Comparison of ENCODE assay signal across 10 cellular contexts in the genomic region with DNA sequence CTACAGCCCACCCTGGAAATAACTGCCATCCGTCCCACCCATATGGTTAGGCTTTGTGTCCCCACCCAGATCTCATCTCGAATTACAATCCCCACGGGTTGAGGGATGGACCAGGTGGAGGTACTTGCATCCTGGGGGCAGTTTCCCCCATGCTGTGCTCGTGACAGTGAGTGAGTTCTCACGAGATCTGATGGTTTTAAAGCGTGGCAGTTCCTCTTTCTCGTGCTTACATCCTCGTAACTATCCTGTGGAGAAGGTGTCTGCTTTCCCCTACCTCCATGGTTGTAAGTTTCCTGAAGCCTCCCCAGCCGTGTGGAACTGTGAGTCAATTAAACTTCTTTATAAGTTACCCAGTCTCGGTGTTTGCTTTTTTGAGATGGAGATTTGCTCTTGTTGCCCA. TPM values are rescaled to one million over a fixed set of nuclear protein-coding genes. Genes with fewer than 3 reads are reported as not detected.
DNase-seq lines count a peak whose midpoint lies in the region; ATAC-seq, FAIRE-seq and TF ChIP-seq lines count a peak whose summit lies in the region.
"Not testable (repeated sequence)": the region's sequence is repeated elsewhere in the genome, so short reads cannot be mapped to it uniquely, and the experiment has no call there.
"Had no signal": no experiment of that assay in that cellular context is flagged by ENCODE, and none has a peak within 500 bp of the region (broad histone marks: within the 10 kb centered on the region; RNA-seq: fewer than 3 reads in every experiment).

No MANE protein-coding gene starts in this region.

- in situ Hi-C loops in GM12878 (cut with MboI); K562 (cut with MboI): not testable (repeated sequence)

- CTCF ChIA-PET in activated B cell treated with CpG ODN at 0.5 μM for 24 hours (lab: Charles Lee); GM12878 (lab: Yijun Ruan, JAX); K562 (lab: Yijun Ruan, JAX; ENCODE audit: low intra/inter-chr PET ratio); naive thymus-derived CD4-positive, alpha-beta T cell (lab: Charles Lee): not testable (repeated sequence)

- not testable (repeated sequence) for H3K4me3 Mint-ChIP-seq in activated B cell treated with CpG ODN at 0.5 μM for 24 hours; memory B cell; naive thymus-derived CD4-positive, alpha-beta T cell; stimulated activated memory B cell treated with anti-CD40 and anti-IgM and Interleukin-4, amounts not matched to agents 10 μg/mL and 1 μg/mL and 100 μg/mL, for 72 hours; stimulated activated naive B cell treated with anti-CD40 and anti-IgM and Interleukin-4, amounts not matched to agents 10 μg/mL and 1 μg/mL and 100 μg/mL, for 72 hours

- not testable (repeated sequence) for H3K79me2 ChIP-seq in GM12878 (ENCODE audit: control insufficient read depth, insufficient read depth, low read length); K562 (ENCODE audit: control insufficient read depth, insufficient read depth, low read length)

- TF ChIP-seq CTCF in activated B cell treated with CpG ODN at 0.5 μM for 24 hours (IDR thresholded peaks at IDR 0.05); GM12878 (IDR thresholded peaks at IDR 0.05 in 2 of 3, conservative IDR thresholded peaks at IDR 0.05 in 1 of 3; ENCODE audit: control insufficient read depth in 2 of 3, extremely low read depth in 1 of 3, insufficient read depth in 1 of 3, low read depth in 3 of 3, low read length in 3 of 3); K562 (IDR thresholded peaks at IDR 0.05 in 2 of 3, conservative IDR thresholded peaks at IDR 0.05 in 1 of 3; ENCODE audit: insufficient read depth in 2 of 3, low read depth in 1 of 3, low read length in 3 of 3): not testable (repeated sequence)

- SMC1A ChIA-PET in GM12878 (lab: Charles Lee; ENCODE audit: uncharacterized antibody, unreplicated experiment): not testable (repeated sequence)

- FAIRE-seq in GM12878 (lab: Jason Lieb, UNC); K562 (lab: Jason Lieb, UNC): not testable (repeated sequence)

- not testable (repeated sequence) for H3K9ac ChIP-seq in GM12878 (ENCODE audit: control insufficient read depth, insufficient read depth, low read length); K562 (ENCODE audit: insufficient read depth in 1 of 2, low read depth in 2 of 2, low read length in 2 of 2)

- TF ChIP-seq EP300 in GM12878 (IDR thresholded peaks at IDR 0.05; ENCODE audit: borderline replicate concordance in 1 of 2, control insufficient read depth in 1 of 2, low read depth in 2 of 2, low read length in 2 of 2); K562 (IDR thresholded peaks at IDR 0.05; ENCODE audit: low read length): not testable (repeated sequence)

- H2AFZ ChIP-seq in GM12878 (ENCODE audit: control insufficient read depth, low read depth, low read length); K562 (ENCODE audit: low read depth, low read length): not testable (repeated sequence)

- H3K4me3 ChIP-seq in GM12878; K562; naive thymus-derived CD4-positive, alpha-beta T cell (ENCODE audit: low read length): not testable (repeated sequence)

- H3K27me3 Mint-ChIP-seq in activated B cell treated with CpG ODN at 0.5 μM for 24 hours; memory B cell; naive thymus-derived CD4-positive, alpha-beta T cell; stimulated activated memory B cell treated with anti-CD40 and anti-IgM and Interleukin-4, amounts not matched to agents 10 μg/mL and 1 μg/mL and 100 μg/mL, for 72 hours; stimulated activated naive B cell treated with anti-CD40 and anti-IgM and Interleukin-4, amounts not matched to agents 10 μg/mL and 1 μg/mL and 100 μg/mL, for 72 hours: not testable (repeated sequence)

- no CpG with 5 or more reads among the region's 10 CpGs for WGBS in GM12878 (ENCODE audit: insufficient coverage, insufficient replicate concordance, low lambda C conversion rate, missing lambda C conversion rate)
- WGBS in K562 (ENCODE audit: insufficient coverage, low coverage, missing lambda C conversion rate): no CpG with 5 or more reads among the region's 10 CpGs

- DNase-seq in activated B cell treated with CpG ODN at 0.5 μM for 24 hours; GM12878 (ENCODE audit: low read depth, low spot score); K562 (ENCODE audit: extremely low read depth in 1 of 4, low spot score in 3 of 4); memory B cell (ENCODE audit: low spot score in 2 of 2); naive thymus-derived CD4-positive, alpha-beta T cell; stimulated activated naive B cell treated with anti-CD40 and anti-IgM and Interleukin-4, amounts not matched to agents 10 μg/mL and 1 μg/mL and 100 μg/mL, for 72 hours: not testable (repeated sequence)

- H3K4me1 ChIP-seq in GM12878 (ENCODE audit: control insufficient read depth, insufficient read depth, low read length); K562 (replicated peaks in 1 of 2; ENCODE audit: control insufficient read depth in 2 of 2, insufficient read depth in 2 of 2, low read length in 2 of 2); naive thymus-derived CD4-positive, alpha-beta T cell (ENCODE audit: control insufficient read depth in 2 of 2, insufficient read depth in 2 of 2, low read length in 2 of 2): not testable (repeated sequence)

- not testable (repeated sequence) for BruUV-seq in GM12878 (replicated peaks; lab: Mats Ljungman, UMichigan); K562 (replicated peaks; lab: Mats Ljungman, UMichigan)

- H3K36me3 Mint-ChIP-seq in activated B cell treated with CpG ODN at 0.5 μM for 24 hours (ENCODE audit: low read depth); memory B cell; naive thymus-derived CD4-positive, alpha-beta T cell; stimulated activated memory B cell treated with anti-CD40 and anti-IgM and Interleukin-4, amounts not matched to agents 10 μg/mL and 1 μg/mL and 100 μg/mL, for 72 hours; stimulated activated naive B cell treated with anti-CD40 and anti-IgM and Interleukin-4, amounts not matched to agents 10 μg/mL and 1 μg/mL and 100 μg/mL, for 72 hours: not testable (repeated sequence)

- H4K20me1 ChIP-seq in GM12878 (ENCODE audit: control insufficient read depth, insufficient read depth); K562 (replicated peaks; ENCODE audit: control insufficient read depth, insufficient read depth, low read length): not testable (repeated sequence)

- H3K9me3 Mint-ChIP-seq in activated B cell treated with CpG ODN at 0.5 μM for 24 hours; memory B cell; naive thymus-derived CD4-positive, alpha-beta T cell; stimulated activated memory B cell treated with anti-CD40 and anti-IgM and Interleukin-4, amounts not matched to agents 10 μg/mL and 1 μg/mL and 100 μg/mL, for 72 hours; stimulated activated naive B cell treated with anti-CD40 and anti-IgM and Interleukin-4, amounts not matched to agents 10 μg/mL and 1 μg/mL and 100 μg/mL, for 72 hours: not testable (repeated sequence)

- ATAC-seq in activated B cell treated with CpG ODN at 0.5 μM for 24 hours (ENCODE audit: low read depth): peak; percentile 25
- ATAC-seq in GM12878: peak; percentile 37
- peak; percentile 32; the same call in 2 of the 3 replicates for ATAC-seq in K562
- peak; percentile 60 for ATAC-seq in memory B cell (ENCODE audit: low read depth)
- ATAC-seq in naive thymus-derived CD4-positive, alpha-beta T cell: peak; percentile 8
- peak; percentile 24 for ATAC-seq in stimulated activated memory B cell treated with anti-CD40 and anti-IgM and Interleukin-4, amounts not matched to agents 10 μg/mL and 1 μg/mL and 100 μg/mL, for 72 hours
- peak; percentile 61 to 67 for ATAC-seq in stimulated activated naive B cell treated with anti-CD40 and anti-IgM and Interleukin-4, amounts not matched to agents 10 μg/mL and 1 μg/mL and 100 μg/mL, for 72 hours (replicated peaks)

- RAD21 ChIA-PET in GM12878 (lab: Charles Lee; ENCODE audit: unreplicated experiment): not testable (repeated sequence)

- H3K27ac ChIP-seq in GM12878 (ENCODE audit: control insufficient read depth, insufficient read depth); K562 (ENCODE audit: extremely low read depth, low read depth, low read length); naive thymus-derived CD4-positive, alpha-beta T cell (ENCODE audit: low read depth, low read length): not testable (repeated sequence)

- H3K36me3 ChIP-seq in GM12878 (ENCODE audit: control insufficient read depth in 2 of 2, insufficient read depth in 2 of 2, low read length in 1 of 2); K562 (ENCODE audit: control insufficient read depth, insufficient read depth, low read length); naive thymus-derived CD4-positive, alpha-beta T cell (ENCODE audit: control insufficient read depth in 2 of 3, insufficient read depth in 3 of 3, low read length in 3 of 3): not testable (repeated sequence)

- not testable (repeated sequence) for H3K9me3 ChIP-seq in GM12878 (replicated peaks; ENCODE audit: control insufficient read depth, insufficient read depth, low read length); K562 (replicated peaks; ENCODE audit: control insufficient read depth, insufficient read depth, low read depth, low read length); naive thymus-derived CD4-positive, alpha-beta T cell (ENCODE audit: control insufficient read depth in 2 of 3, low read length in 3 of 3)

- not testable (repeated sequence) for H3K9me1 ChIP-seq in K562 (ENCODE audit: control insufficient read depth, insufficient read depth, low read length)

- POLR2A ChIA-PET in activated B cell treated with CpG ODN at 0.5 μM for 24 hours (lab: Charles Lee); GM12878 (lab: Charles Lee); K562 (lab: Yijun Ruan, JAX); naive thymus-derived CD4-positive, alpha-beta T cell (lab: Charles Lee): not testable (repeated sequence)

- H3K27me3 ChIP-seq in GM12878 (replicated peaks in 1 of 2; ENCODE audit: control insufficient read depth in 2 of 2, insufficient read depth in 2 of 2, low read length in 1 of 2); K562 (ENCODE audit: control insufficient read depth in 2 of 2, insufficient read depth in 2 of 2, low read length in 2 of 2); naive thymus-derived CD4-positive, alpha-beta T cell (ENCODE audit: control insufficient read depth in 2 of 2, insufficient read depth in 2 of 2, low read length in 2 of 2): not testable (repeated sequence)

- H3K4me2 ChIP-seq in GM12878 (ENCODE audit: control insufficient read depth, insufficient read depth); K562 (ENCODE audit: insufficient read depth, low read length): not testable (repeated sequence)

- not testable (repeated sequence) for TF ChIP-seq RAD21 in GM12878 (IDR thresholded peaks at IDR 0.05; ENCODE audit: insufficient read depth, low read depth, low read length); K562 (CRISPR knock-in tag; conservative IDR thresholded peaks at IDR 0.05 in 1 of 2, IDR thresholded peaks at IDR 0.05 in 1 of 2)

- intact Hi-C loops in activated B cell treated with CpG ODN at 0.5 μM for 24 hours (cut with micrococcal nuclease); GM12878 (cut with micrococcal nuclease; ENCODE audit: unreplicated experiment); K562 (cut with micrococcal nuclease); naive thymus-derived CD4-positive, alpha-beta T cell (cut with micrococcal nuclease): not testable (repeated sequence)

- H3K4me1 Mint-ChIP-seq in activated B cell treated with CpG ODN at 0.5 μM for 24 hours; memory B cell; naive thymus-derived CD4-positive, alpha-beta T cell; stimulated activated memory B cell treated with anti-CD40 and anti-IgM and Interleukin-4, amounts not matched to agents 10 μg/mL and 1 μg/mL and 100 μg/mL, for 72 hours; stimulated activated naive B cell treated with anti-CD40 and anti-IgM and Interleukin-4, amounts not matched to agents 10 μg/mL and 1 μg/mL and 100 μg/mL, for 72 hours: not testable (repeated sequence)

- H3K27ac Mint-ChIP-seq in activated B cell treated with CpG ODN at 0.5 μM for 24 hours; memory B cell; naive thymus-derived CD4-positive, alpha-beta T cell; stimulated activated memory B cell treated with anti-CD40 and anti-IgM and Interleukin-4, amounts not matched to agents 10 μg/mL and 1 μg/mL and 100 μg/mL, for 72 hours; stimulated activated naive B cell treated with anti-CD40 and anti-IgM and Interleukin-4, amounts not matched to agents 10 μg/mL and 1 μg/mL and 100 μg/mL, for 72 hours: not testable (repeated sequence)

- TF ChIP-seq POLR2A in GM12878 (IDR thresholded peaks at IDR 0.05; ENCODE audit: low read depth, low read length); K562 (conservative IDR thresholded peaks at IDR 0.05): not testable (repeated sequence)

RNA-seq across cellular contexts. Expression of gene CLEC18A, which starts 17.0 kb away (rescaled TPM):
- total RNA-seq in activated B cell treated with CpG ODN at 0.5 μM for 24 hours (0.93 and 1.8 TPM in 2 replicates), GM12878 (2014; rRNA removed) (0.05 and 0.11 TPM in 2 replicates), GM12878 (2014; rRNA removed; fragmentation: Illumina TruSeq; extraction: Trizol) (0.09 and 0.18 TPM in 2 replicates), GM12878 (2021) (0.21 and 0.26 TPM in 2 replicates), K562 (2014; rRNA removed) (0.23 and 0.24 TPM in 2 replicates), K562 (2014; rRNA removed; fragmentation: Illumina TruSeq; extraction: Trizol) (0.06 and 0.33 TPM in 2 replicates), K562 (2015; rRNA removed; fragmentation: Illumina TruSeq; extraction: Trizol) (0.19 and 0.25 TPM in 2 replicates), K562 (2021) (0.27 and 0.29 TPM in 2 replicates)
- total RNA-seq in GM12878 (2013; cell fraction: nucleolus; rRNA removed): 0.33 and 0.61 TPM in 2 replicates
- not detected for polyA plus RNA-seq in GM12878 (2011; ENCODE audit: low read depth)
- polyA plus RNA-seq in GM12878 (2011; rRNA removed) (0.03 TPM in 1 of 2 replicates, not detected in the other), GM12878 (2014; fragmentation: Illumina TruSeq; extraction: Trizol) (0.03 TPM in 1 of 2 replicates, not detected in the other), GM12878 (2014; fragmentation: Nextera tagmentation; extraction: Ambion mirVana) (not detected), GM12878 (2014; rRNA removed) (0.19 TPM in 1 of 2 replicates, not detected in the other), GM12878 (2016; fragmentation: Nextera tagmentation; extraction: Ambion mirVana) (under 1 TPM in 1 of 2 experiments, not detected in 1; 0.09 TPM), K562 (2011; rRNA removed) (0.17 and 0.28 TPM in 2 replicates), K562 (2014; fragmentation: Illumina TruSeq; extraction: Trizol) (0.13 and 0.22 TPM in 2 replicates), K562 (2014; fragmentation: Nextera tagmentation; extraction: Ambion mirVana) (not detected), K562 (2014; rRNA removed) (0.08 and 0.58 TPM in 2 replicates)
- polyA plus RNA-seq in GM12878 (2011; cell fraction: cytosol; rRNA removed): 0.04 and 0.05 TPM in 2 replicates
- polyA plus RNA-seq in GM12878 (2011; cell fraction: nucleus; rRNA removed): 0.43 and 0.63 TPM in 2 replicates
- polyA plus RNA-seq in GM12878 (2012): 0.07 TPM in 1 of 2 replicates, not detected in the other
- 0.26 TPM in 1 of 2 replicates, not detected in the other for polyA minus RNA-seq in GM12878 (2011; rRNA and poly(A)+ RNA removed)
- polyA minus RNA-seq in GM12878 (2011; cell fraction: cytosol; rRNA and poly(A)+ RNA removed): not detected in 2 replicates
- polyA minus RNA-seq in GM12878 (2011; cell fraction: nucleus; rRNA and poly(A)+ RNA removed): 0.12 and 0.77 TPM in 2 replicates
- total RNA-seq in K562 (2011; cell fraction: chromatin; rRNA removed; ENCODE audit: low replicate concordance): 3.9 and 7.1 TPM in 2 replicates
- 4.1 and 5.5 TPM in 2 replicates for total RNA-seq in K562 (2011; cell fraction: nucleolus; rRNA removed)
- 4.4 and 9.5 TPM in 2 replicates for total RNA-seq in K562 (2011; cell fraction: nucleoplasm; rRNA removed)
- 0.16 and 0.25 TPM in 2 replicates for polyA plus RNA-seq in K562 (2011; cell fraction: cytosol; rRNA removed)
- polyA plus RNA-seq in K562 (2011; cell fraction: nucleus; rRNA removed): 2.0 and 2.5 TPM in 2 replicates
- 0.10 and 0.29 TPM in 2 replicates for polyA plus RNA-seq in K562 (2012)
- polyA minus RNA-seq in K562 (2011; rRNA and poly(A)+ RNA removed): 0.27 TPM in 1 of 2 replicates, not detected in the other
- not detected in 2 replicates for polyA minus RNA-seq in K562 (2011; cell fraction: cytosol; rRNA and poly(A)+ RNA removed)
- 1.2 and 1.7 TPM in 2 replicates for polyA minus RNA-seq in K562 (2011; cell fraction: nucleus; rRNA and poly(A)+ RNA removed)
- total RNA-seq in naive thymus-derived CD4-positive, alpha-beta T cell: 1 to 10 TPM; 1.4 to 7.4 (median 3.6) TPM
- not detected for polyA plus RNA-seq in naive thymus-derived CD4-positive, alpha-beta T cell
- polyA plus RNA-seq: AG04450; CD14-positive monocyte; CD8-positive, alpha-beta memory T cell had no signal

Comparison
In these comparisons a context has a peak if more than half of its experiments do, and no peak if none do; other contexts are left out.
1. ATAC-seq: peak in every context shown above with its lines; median percentile 64 in stimulated activated naive B cell treated with anti-CD40 and anti-IgM and Interleukin-4, amounts not matched to agents 10 μg/mL and 1 μg/mL and 100 μg/mL, for 72 hours; 60 in memory B cell; 37 in GM12878; 32 in K562; 25 in activated B cell treated with CpG ODN at 0.5 μM for 24 hours; 24 in stimulated activated memory B cell treated with anti-CD40 and anti-IgM and Interleukin-4, amounts not matched to agents 10 μg/mL and 1 μg/mL and 100 μg/mL, for 72 hours; 8 in naive thymus-derived CD4-positive, alpha-beta T cell.